In the genomic region with DNA sequence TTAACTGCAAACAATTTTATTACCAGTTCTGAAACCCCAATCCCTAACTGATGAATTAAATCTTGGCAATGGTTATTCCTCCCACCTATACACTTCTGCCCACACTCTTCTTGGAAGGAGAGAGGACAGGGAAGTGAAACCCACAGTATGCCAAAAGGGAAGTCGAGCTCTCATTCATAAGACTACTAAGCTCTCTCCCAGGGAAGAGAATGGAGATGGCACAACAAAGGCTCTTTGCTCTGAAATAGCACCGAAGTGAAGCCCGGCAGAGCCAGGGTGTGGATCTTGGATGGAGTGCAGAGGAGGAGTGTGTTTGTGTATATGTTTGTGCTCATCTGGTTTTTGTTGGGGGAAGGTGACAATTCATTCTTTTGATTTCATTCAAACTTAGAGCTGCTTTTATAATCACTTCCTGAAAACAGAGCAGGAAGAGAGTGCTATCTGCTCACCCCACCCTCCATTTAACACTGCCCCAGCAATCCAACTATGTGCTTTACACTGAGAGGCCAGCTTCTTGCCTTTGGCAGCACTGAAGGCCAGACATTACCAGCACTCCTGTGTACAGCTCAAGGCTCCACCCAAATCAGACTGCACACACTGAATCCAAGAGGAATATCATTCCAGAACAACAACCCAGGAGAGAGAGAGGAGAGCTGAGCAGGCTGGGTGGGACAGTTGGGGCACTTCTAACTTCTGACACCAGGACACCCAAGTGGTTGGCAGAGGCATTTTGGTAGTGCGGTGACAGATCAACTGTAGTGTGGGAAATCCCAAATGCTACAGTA, we compare ENCODE assay signal across 8 cellular contexts.
DNase-seq lines count a peak whose midpoint lies in the region; ATAC-seq and TF ChIP-seq lines count a peak whose summit lies in the region.

No MANE protein-coding gene starts in this region.

- peaks cover 0 to 12% (median 0%) of the 10 kb centered on the region in 3 donors for H3K36me3 ChIP-seq in Peyer's patch

- no peak for ATAC-seq in HG03469 (IDR thresholded peaks at IDR 0.05; ENCODE audit: unreplicated experiment)
- ATAC-seq in GM19463 (IDR thresholded peaks at IDR 0.05; ENCODE audit: unreplicated experiment), result no peak

- H3K9me3 ChIP-seq in Peyer's patch, result no peaks in the 10 kb centered on the region

- H3K27ac Mint-ChIP-seq in neural crest cell (ENCODE audit: unreplicated experiment), result peak overlapping the region; percentile 19

- H3K36me3 Mint-ChIP-seq in neural crest cell (ENCODE audit: low read depth), result peaks cover 6% of the 10 kb centered on the region

- H3K27me3 ChIP-seq in Peyer's patch, result no peaks in the 10 kb centered on the region

- no peak overlapping the region for H3K4me3 Mint-ChIP-seq in neural crest cell

- no peaks in the 10 kb centered on the region for H3K27me3 Mint-ChIP-seq in neural crest cell (ENCODE audit: low read depth)

- H3K27ac ChIP-seq in Peyer's patch, result peak overlapping the region; percentile 47 to 76 (median 66)

- H3K4me1 Mint-ChIP-seq in neural crest cell, result peaks cover 13% of the 10 kb centered on the region

- H3K9me3 Mint-ChIP-seq in neural crest cell, result no peaks in the 10 kb centered on the region

- DNase-seq in GF-D8 (lab: John Stamatoyannopoulos, UW) (peak; percentile 19), Peyer's patch (no peak), epithelial cell of esophagus (ENCODE audit: low read depth) (peak; percentile 20), neural crest cell (ENCODE audit: low read depth, low spot score) (no peak), mesenteric fat pad (ENCODE audit: low spot score) (no peak)
- no peak for DNase-seq in stimulated activated CD4-positive, alpha-beta T cell treated with anti-CD3 and anti-CD28 coated beads, Interleukin-4, amount 100 ng/mL, for 4 hours

- no peak overlapping the region for H3K4me3 ChIP-seq in Peyer's patch
- H3K4me3 ChIP-seq in epithelial cell of esophagus (ENCODE audit: low read length), result no peak overlapping the region

- TF ChIP-seq CTCF in Peyer's patch (IDR thresholded peaks at IDR 0.05) (peak in 1 of 6 experiments; percentile 2), epithelial cell of esophagus (IDR thresholded peaks at IDR 0.05; ENCODE audit: insufficient read depth, low read depth, low read length, missing control alignments) (no peak), neural crest cell (conservative IDR thresholded peaks at IDR 0.05) (no peak)

- no peak for TF ChIP-seq POLR2A in Peyer's patch (IDR thresholded peaks at IDR 0.05)

- H3K4me1 ChIP-seq in Peyer's patch, result peaks cover 0 to 29% (median 13%) of the 10 kb centered on the region in 4 donors

Comparison
In these comparisons a context has a peak if more than half of its experiments do, and no peak if none do; other contexts are left out.
1. DNase-seq: peak in GF-D8 (single experiment) and epithelial cell of esophagus (single experiment); none in Peyer's patch (0 of 3), neural crest cell (single experiment), mesenteric fat pad (single experiment) and stimulated activated CD4-positive, alpha-beta T cell treated with anti-CD3 and anti-CD28 coated beads, Interleukin-4, amount 100 ng/mL, for 4 hours (0 of 2).